9 cellular contexts compared by ENCODE assay signal in the genomic region with DNA sequence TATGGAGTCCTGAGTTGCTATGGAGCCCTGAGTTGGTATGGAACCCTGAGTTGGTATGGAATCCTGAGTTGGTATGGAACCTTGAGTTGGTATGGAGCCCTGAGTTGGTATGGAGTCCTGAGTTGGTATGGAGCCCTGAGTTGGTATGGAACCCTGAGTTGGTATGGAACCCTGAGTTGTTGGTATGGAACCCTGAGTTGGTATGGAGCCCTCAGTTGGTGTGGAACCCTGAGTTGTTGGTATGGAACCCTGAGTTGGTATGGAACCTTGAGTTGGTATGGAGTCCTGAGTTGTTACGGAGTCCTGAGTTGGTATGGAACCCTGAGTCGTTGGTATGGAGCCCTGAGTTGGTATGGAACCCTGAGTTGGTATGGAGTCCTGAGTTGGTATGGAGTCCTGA. TPM values are rescaled to one million over a fixed set of nuclear protein-coding genes. Genes with fewer than 3 reads are reported as not detected.
"Had no signal": no experiment of that assay in that cellular context is flagged by ENCODE, and none has a peak within 500 bp of the region (broad histone marks: within the 10 kb centered on the region; RNA-seq: fewer than 3 reads in every experiment).

No MANE protein-coding gene starts in this region.

RNA-seq across cellular contexts. Expression of a gene that starts 13.6 kb away (rescaled TPM):
- total RNA-seq: OCI-LY7, PC-3, PC-9, Peyer's patch, Right ventricle myocardium inferior, Right ventricle myocardium superior, RPMI7951, SJSA1, SK-MEL-5 had no signal
